ENCODE assay signal across 8 cellular contexts in genomic region chr1:200410566-200410878, GRCh38. TPM values are rescaled to one million over a fixed set of nuclear protein-coding genes. Genes with fewer than 3 reads are reported as not detected.
DNase-seq lines count a peak whose midpoint lies in the region; ATAC-seq and TF ChIP-seq lines count a peak whose summit lies in the region.

No MANE protein-coding gene starts in this region.

- ATAC-seq in GM18907 (IDR thresholded peaks at IDR 0.05; ENCODE audit: unreplicated experiment) (peak; percentile 18), GM21390 (IDR thresholded peaks at IDR 0.05; ENCODE audit: unreplicated experiment) (no peak), GM21526 (IDR thresholded peaks at IDR 0.05; ENCODE audit: low FRiP score, unreplicated experiment) (no peak)
- no peak for ATAC-seq in activated CD4-positive, CD25-positive, alpha-beta regulatory T cell treated with anti-CD3 and anti-CD28 coated beads, Interleukin-2, amount 50 U/mL, for 24 hours

- no peak overlapping the region for H2AK5ac ChIP-seq in trophoblast cell (ENCODE audit: low read length)

- no peak overlapping the region for H3K23ac ChIP-seq in trophoblast cell (ENCODE audit: low read length)

- peaks cover 36% of the 10 kb centered on the region for H3K36me3 ChIP-seq in HUES64 (ENCODE audit: insufficient read depth, low read length)
- peaks cover 36% of the 10 kb centered on the region for H3K36me3 ChIP-seq in SK-N-MC (ENCODE audit: insufficient read depth, low read length)
- peaks cover 0 to 8% (median 0%) of the 10 kb centered on the region in 4 donors for H3K36me3 ChIP-seq in esophagus muscularis mucosa
- H3K36me3 ChIP-seq in trophoblast cell (ENCODE audit: control insufficient read depth in 1 of 2, insufficient read depth in 2 of 2, low read length in 2 of 2) = peaks cover 2 to 13% of the 10 kb centered on the region in 2 experiments

- H2BK12ac ChIP-seq in trophoblast cell (ENCODE audit: low read length) = no peak overlapping the region

- H3K9me3 ChIP-seq in HUES64 (ENCODE audit: insufficient read depth, low read depth, low read length) (no peaks in the 10 kb centered on the region), SK-N-MC (ENCODE audit: low read depth, low read length) (no peaks in the 10 kb centered on the region), esophagus muscularis mucosa (no peaks in the 10 kb centered on the region), trophoblast cell (ENCODE audit: insufficient read depth, low read depth, low read length) (no peaks in the 10 kb centered on the region)

- TF ChIP-seq POLR2A in esophagus muscularis mucosa (IDR thresholded peaks at IDR 0.05; ENCODE audit: low read depth) = no peak

- no peak overlapping the region for H2AFZ ChIP-seq in trophoblast cell (ENCODE audit: insufficient read depth, low read length, poor library complexity)

- H3K27ac ChIP-seq in HUES64 (ENCODE audit: low read depth, low read length) (peak overlapping the region; percentile 98), SK-N-MC (peak overlapping the region; percentile 79), esophagus muscularis mucosa (replicated peaks in 1 of 4) (peak overlapping the region in 2 of 4 donors; percentile 91 to 93), trophoblast cell (ENCODE audit: low read depth, low read length) (peak overlapping the region; percentile 52)

- no peak for TF ChIP-seq CTCF in esophagus muscularis mucosa (IDR thresholded peaks at IDR 0.05)

- H3K79me1 ChIP-seq in trophoblast cell (ENCODE audit: low read length) = peaks cover 8% of the 10 kb centered on the region

- peak overlapping the region; percentile 82 for H3K9ac ChIP-seq in HUES64 (ENCODE audit: low read depth, low read length)
- peak overlapping the region; percentile 53 for H3K9ac ChIP-seq in SK-N-MC (ENCODE audit: insufficient read length)
- H3K9ac ChIP-seq in trophoblast cell (ENCODE audit: low read length) = no peak overlapping the region

- H3K79me2 ChIP-seq in trophoblast cell (ENCODE audit: control insufficient read depth, insufficient read depth, low read length, poor library complexity) = peaks cover 9% of the 10 kb centered on the region

- 2% methylated on average over 8 of the region's 8 CpGs for WGBS in HUES64
- 10% methylated on average over 8 of the region's 8 CpGs for WGBS in esophagus muscularis mucosa
- no CpG with 5 or more reads among the region's 8 CpGs for WGBS in trophoblast cell (ENCODE audit: extremely low coverage, insufficient coverage, insufficient read length)

- no peak overlapping the region for H4K91ac ChIP-seq in trophoblast cell (ENCODE audit: low read depth, low read length)

- no peak overlapping the region for H3K18ac ChIP-seq in trophoblast cell (ENCODE audit: low read length)

- no peak overlapping the region for H3K4ac ChIP-seq in trophoblast cell (ENCODE audit: low read depth, low read length)

- peak overlapping the region; percentile 82 for H3K4me2 ChIP-seq in trophoblast cell (ENCODE audit: low read length)

- H4K12ac ChIP-seq in trophoblast cell (ENCODE audit: low read depth, low read length) = no peak overlapping the region

- H3K27me3 ChIP-seq in HUES64 (ENCODE audit: insufficient read depth, low read length) (no peaks in the 10 kb centered on the region), esophagus muscularis mucosa (no peaks in the 10 kb centered on the region), trophoblast cell (ENCODE audit: insufficient read depth, low read length) (no peaks in the 10 kb centered on the region)

- H3K4me1 ChIP-seq in HUES64 (ENCODE audit: insufficient read depth, low read length) (peaks cover 54% of the 10 kb centered on the region), esophagus muscularis mucosa (peaks cover 40 to 48% (median 46%) of the 10 kb centered on the region in 4 donors), trophoblast cell (ENCODE audit: control insufficient read depth in 1 of 2, insufficient read depth in 2 of 2, low read length in 2 of 2) (peaks cover 6 to 14% of the 10 kb centered on the region in 2 experiments)

- intact Hi-C loops in esophagus muscularis mucosa (cut with DNase I) = no loop called here

- DNase-seq in SK-N-MC (ENCODE audit: low read depth, low spot score) (no peak), esophagus muscularis mucosa (ENCODE audit: extremely low spot score) (no peak), trophoblast cell (peak; percentile 26 to 46)

- H3K4me3 ChIP-seq in HUES64 (ENCODE audit: low read length) (peak overlapping the region; percentile 90), SK-N-MC (peak overlapping the region; percentile 95), esophagus muscularis mucosa (peak overlapping the region; percentile 88 to 98 (median 94)), trophoblast cell (ENCODE audit: low read depth, low read length) (no peak overlapping the region)

- H3K14ac ChIP-seq in trophoblast cell (ENCODE audit: low read length) = no peak overlapping the region

- no peak overlapping the region for H2BK120ac ChIP-seq in trophoblast cell (ENCODE audit: insufficient read depth, low read length, poor library complexity)

- TF ChIP-seq EP300 in esophagus muscularis mucosa (IDR thresholded peaks at IDR 0.05) = no peak

- peak overlapping the region; percentile 39 for H4K8ac ChIP-seq in trophoblast cell (ENCODE audit: low read depth, low read length)

- no peak overlapping the region for H2BK5ac ChIP-seq in trophoblast cell (ENCODE audit: low read depth, low read length, poor library complexity)

RNA-seq across cellular contexts. Expression of gene ZNF281, which starts 0.7 kb away (rescaled TPM):
- 48.9 TPM for polyA plus RNA-seq in HUES64 (2013, experiment 1 of 2)
- 49.6 TPM for polyA plus RNA-seq in HUES64 (2013, experiment 2 of 2)
- 10 to 100 TPM; 10.4 to 14.1 (median 12.4) TPM for total RNA-seq in esophagus muscularis mucosa
- 15.2 and 15.3 TPM in 2 replicates for polyA plus RNA-seq in trophoblast cell (2013)

Comparison
In these comparisons a context has a peak if more than half of its experiments do, and no peak if none do; other contexts are left out.
1. DNase-seq: peak in trophoblast cell (2 of 2); none in SK-N-MC (single experiment) and esophagus muscularis mucosa (single experiment).